ENCODE assay signal across 17 cellular contexts in genomic region chr1:192763756-192764155, GRCh38. TPM values are rescaled to one million over a fixed set of nuclear protein-coding genes. Genes with fewer than 3 reads are reported as not detected.
DNase-seq lines count a peak whose midpoint lies in the region; ATAC-seq and TF ChIP-seq lines count a peak whose summit lies in the region.
"Had no signal": no experiment of that assay in that cellular context is flagged by ENCODE, and none has a peak within 500 bp of the region (broad histone marks: within the 10 kb centered on the region; RNA-seq: fewer than 3 reads in every experiment).

No MANE protein-coding gene starts in this region.

- H3K27ac ChIP-seq in PC-3 (ENCODE audit: low read length), result peak overlapping the region; percentile 54
- H3K27ac ChIP-seq in parathyroid adenoma, result peak overlapping the region; percentile 76
- H3K27ac ChIP-seq in mammary epithelial cell (ENCODE audit: insufficient read depth, low read depth, low read length), result no peak overlapping the region
- H3K27ac ChIP-seq: heart right ventricle had no signal

- no peaks in the 10 kb centered on the region for H3K9me2 ChIP-seq in PC-3 (replicated peaks; ENCODE audit: low read length)

- no TSS peak for BruUV-seq in PC-3 (replicated peaks; lab: Mats Ljungman, UMichigan)
- no TSS peak for BruUV-seq in mammary epithelial cell (replicated peaks; lab: Mats Ljungman, UMichigan)

- DNase-seq in Caki2 (ENCODE audit: low read depth) (peak; percentile 10), PC-3 (peak; percentile 3), fibroblast of mammary gland (ENCODE audit: low read depth) (peak; percentile 47), posterior vena cava (ENCODE audit: low spot score) (no peak), mammary epithelial cell (no peak)
- no peak for DNase-seq in activated CD8-positive, alpha-beta memory T cell treated with anti-CD3 and anti-CD28 coated beads, Interleukin-2, amount 50 U/mL, for 4 hours
- DNase-seq: activated CD8-positive, alpha-beta T cell treated with anti-CD3 and anti-CD28 coated beads for 36 hours; C1 segment of cervical spinal cord; H7; heart right ventricle; MM.1S; mucosa of descending colon; NCI-H1930; NCI-H524 treated with DMSO at 0.1 percent for 48 hours; stimulated activated CD4-positive, alpha-beta T cell treated with anti-CD3 and anti-CD28 coated beads, Interleukin-12 subunit alpha, Interleukin-12 subunit beta, amount 100 ng/mL, for 4 hours had no signal

- H4K20me1 ChIP-seq in PC-3 (ENCODE audit: low read length), result no peaks in the 10 kb centered on the region
- H4K20me1 ChIP-seq in mammary epithelial cell (ENCODE audit: insufficient read depth, low read length), result no peaks in the 10 kb centered on the region

- in situ Hi-C loops in Caki2 (cut with HindIII; ENCODE audit: low pct_unique_long_range_greater_than_20kb, low sequenced_read_pairs) (no loop called here), mammary epithelial cell (cut with MboI; ENCODE audit: low sequenced_read_pairs in 2 of 2) (no loop called here)

- H3K79me2 ChIP-seq in PC-3 (ENCODE audit: low read length) (no peaks in the 10 kb centered on the region), parathyroid adenoma (no peaks in the 10 kb centered on the region), mammary epithelial cell (ENCODE audit: insufficient read depth, low read length) (no peaks in the 10 kb centered on the region)

- dilution Hi-C loops in mammary epithelial cell (cut with HindIII; ENCODE audit: low sequenced_read_pairs), result no loop called here

- ATAC-seq in PC-3 (peak; percentile 20), GM19351 (IDR thresholded peaks at IDR 0.05; ENCODE audit: unreplicated experiment) (no peak)
- ATAC-seq: activated CD8-positive, alpha-beta T cell treated with anti-CD3 and anti-CD28 coated beads for 36 hours; mucosa of descending colon had no signal

- CTCF ChIA-PET in PC-3 (lab: Charles Lee) (no interaction called here), mammary epithelial cell (lab: Charles Lee; ENCODE audit: low non-redundant PET) (interaction anchor here (0.6 kb wide), 1 partner anchor 99 kb away, joined by 6 read pairs; no protein-coding TSS in a partner anchor)

- peak overlapping the region; percentile 66 for H3K4me2 ChIP-seq in PC-3 (ENCODE audit: low read length)
- no peak overlapping the region for H3K4me2 ChIP-seq in parathyroid adenoma (ENCODE audit: low read length)
- no peak overlapping the region for H3K4me2 ChIP-seq in mammary epithelial cell (ENCODE audit: insufficient read depth, low read depth, low read length)

- intact Hi-C loops in PC-3 (cut with micrococcal nuclease) (loop anchor here (1.0 to 10.0 kb wide), 3 partner anchors 43 to 99 kb away; no protein-coding TSS in a partner anchor), posterior vena cava (cut with DNase I) (no loop called here), mammary epithelial cell (cut with micrococcal nuclease) (no loop called here)

- WGBS in mammary epithelial cell (ENCODE audit: low coverage, missing lambda C conversion rate), result 83% methylated on average over 1 of the region's 1 CpG

- H3K27me3 ChIP-seq in PC-3 (ENCODE audit: low read length) (no peaks in the 10 kb centered on the region), parathyroid adenoma (ENCODE audit: control insufficient read depth, insufficient read depth, low read length) (no peaks in the 10 kb centered on the region), mammary epithelial cell (ENCODE audit: insufficient read depth, low read length) (no peaks in the 10 kb centered on the region)
- H3K27me3 ChIP-seq: heart right ventricle had no signal

- H3K4me3 ChIP-seq in PC-3 (ENCODE audit: low read length) (no peak overlapping the region), fibroblast of mammary gland (ENCODE audit: control insufficient read depth, low read depth, low read length) (no peak overlapping the region), parathyroid adenoma (ENCODE audit: low read depth, low read length) (no peak overlapping the region), mammary epithelial cell (replicated peaks in 1 of 3; ENCODE audit: insufficient read depth in 1 of 3, low read depth in 2 of 3, low read length in 3 of 3) (no peak overlapping the region)
- H3K4me3 ChIP-seq: heart right ventricle, mucosa of descending colon had no signal

- no peaks in the 10 kb centered on the region for H3K36me3 ChIP-seq in PC-3 (ENCODE audit: low read depth, low read length)
- no peaks in the 10 kb centered on the region for H3K36me3 ChIP-seq in parathyroid adenoma (ENCODE audit: control insufficient read depth, insufficient read depth, low read length)
- no peaks in the 10 kb centered on the region for H3K36me3 ChIP-seq in mammary epithelial cell (ENCODE audit: insufficient read depth, low read length)
- H3K36me3 ChIP-seq: heart right ventricle had no signal

- TF ChIP-seq CTCF in PC-3 (conservative IDR thresholded peaks at IDR 0.05; ENCODE audit: low read depth, low read length) (no peak), fibroblast of mammary gland (conservative IDR thresholded peaks at IDR 0.05; ENCODE audit: control insufficient read depth, insufficient read depth, low read depth, low read length) (no peak), parathyroid adenoma (IDR thresholded peaks at IDR 0.05) (no peak), mammary epithelial cell (conservative IDR thresholded peaks at IDR 0.05 in 1 of 2, IDR thresholded peaks at IDR 0.05 in 1 of 2; ENCODE audit: extremely low read depth in 1 of 2, insufficient read depth in 1 of 2, low read depth in 1 of 2, low read length in 2 of 2) (no peak)

- peaks cover 32% of the 10 kb centered on the region for H3K4me1 ChIP-seq in PC-3 (ENCODE audit: insufficient read depth, low read length)
- H3K4me1 ChIP-seq in parathyroid adenoma, result peaks cover 7% of the 10 kb centered on the region
- H3K4me1 ChIP-seq in mammary epithelial cell (ENCODE audit: insufficient read depth, low read length), result no peaks in the 10 kb centered on the region

- H3K9me3 ChIP-seq in PC-3 (ENCODE audit: low read length) (no peaks in the 10 kb centered on the region), parathyroid adenoma (ENCODE audit: control insufficient read depth, low read length) (no peaks in the 10 kb centered on the region), mammary epithelial cell (replicated peaks; ENCODE audit: insufficient read depth, low read length) (no peaks in the 10 kb centered on the region)
- H3K9me3 ChIP-seq: mucosa of descending colon had no signal

- peaks cover 6% of the 10 kb centered on the region for H3F3A ChIP-seq in PC-3 (ENCODE audit: low read length, unreplicated experiment)

- POLR2A ChIA-PET in PC-3 (lab: Charles Lee; ENCODE audit: unreplicated experiment), result no interaction called here

- H2AFZ ChIP-seq in PC-3 (ENCODE audit: low read length) (no peak overlapping the region), parathyroid adenoma (no peak overlapping the region), mammary epithelial cell (ENCODE audit: low read depth, low read length) (no peak overlapping the region)

- H3K9ac ChIP-seq in PC-3 (ENCODE audit: low read length) (no peak overlapping the region), parathyroid adenoma (no peak overlapping the region), mammary epithelial cell (ENCODE audit: insufficient read depth, low read length) (no peak overlapping the region)

RNA-seq across cellular contexts. Expression of gene RGS2, which starts 45.1 kb away (rescaled TPM):
- 0.43 and 2.4 TPM in 2 replicates for total RNA-seq in Caki2 (2014; rRNA removed; shearing (Covaris generic); ENCODE audit: low replicate concordance)
- total RNA-seq in PC-3 (2014; rRNA removed) (114 and 163 TPM in 2 replicates), posterior vena cava (10 to 100 TPM; 70.8 to 96.2 TPM), mammary epithelial cell (10 to 100 TPM; 20.0 to 28.5 TPM)
- 7.0 TPM for polyA plus RNA-seq in mammary epithelial cell
- polyA minus RNA-seq in mammary epithelial cell, result 17.8 TPM

Comparison
In these comparisons a context has a peak if more than half of its experiments do, and no peak if none do; other contexts are left out.
1. DNase-seq: peak in Caki2 (single experiment), PC-3 (single experiment) and fibroblast of mammary gland (single experiment); none in posterior vena cava (single experiment), activated CD8-positive, alpha-beta memory T cell treated with anti-CD3 and anti-CD28 coated beads, Interleukin-2, amount 50 U/mL, for 4 hours (single experiment) and mammary epithelial cell (single experiment).